In the genomic region with DNA sequence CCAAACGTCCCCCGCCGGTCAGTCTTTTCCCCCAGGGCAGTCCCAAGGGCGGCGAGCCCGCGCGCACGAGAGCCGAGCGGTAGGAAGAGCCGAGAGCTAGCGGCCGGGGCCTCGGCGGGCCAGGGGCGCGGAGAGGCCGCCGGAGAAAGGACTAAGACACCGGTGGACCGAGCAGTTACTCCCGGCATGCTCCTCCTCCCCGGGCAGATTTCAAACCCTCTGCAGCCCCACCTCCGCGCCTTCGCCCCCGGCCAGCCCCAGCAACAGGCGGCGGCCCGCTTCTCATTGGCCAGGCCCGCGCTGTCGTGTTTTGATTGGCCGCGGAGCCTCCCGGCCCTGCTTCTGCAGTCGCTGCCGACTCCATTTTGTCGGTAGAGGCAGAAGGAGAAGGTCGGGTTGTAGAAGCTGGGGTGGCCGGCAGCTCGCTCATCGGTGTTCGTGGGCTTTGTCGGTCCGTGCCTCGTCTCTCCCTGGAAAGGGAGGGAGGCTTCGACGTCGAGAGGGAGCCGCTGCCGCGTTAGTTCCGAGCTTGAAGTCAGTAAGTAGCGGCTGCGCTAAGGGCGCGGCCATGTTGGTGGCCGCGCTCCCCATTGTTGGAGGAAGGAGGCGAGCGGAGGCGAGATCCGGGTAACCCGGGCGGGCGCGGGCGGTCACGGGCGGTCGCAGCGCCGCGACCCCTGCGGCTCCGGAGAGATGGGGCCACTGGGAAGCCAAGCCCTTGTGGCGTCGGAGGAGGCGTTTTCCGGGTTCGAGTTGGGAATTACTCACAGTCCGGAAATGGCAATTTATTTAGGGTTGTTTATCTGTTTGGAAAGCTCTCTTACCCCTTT, we compare ENCODE assay signal across 8 cellular contexts. TPM values are rescaled to one million over a fixed set of nuclear protein-coding genes. Genes with fewer than 3 reads are reported as not detected.
DNase-seq lines count a peak whose midpoint lies in the region; FAIRE-seq and TF ChIP-seq lines count a peak whose summit lies in the region.

A gene with protein sequence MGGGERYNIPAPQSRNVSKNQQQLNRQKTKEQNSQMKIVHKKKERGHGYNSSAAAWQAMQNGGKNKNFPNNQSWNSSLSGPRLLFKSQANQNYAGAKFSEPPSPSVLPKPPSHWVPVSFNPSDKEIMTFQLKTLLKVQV (plus strand): TSS at position 368 of the 830 bp plus-strand sequence. CDS start 1,630 bp downstream, outside the sequence.

- peaks cover 17% of the 10 kb centered on the region for H3K4me1 ChIP-seq in Loucy (ENCODE audit: insufficient read depth, low read length, poor library complexity, severe bottlenecking)

- no peaks in the 10 kb centered on the region for H3K9me3 ChIP-seq in Loucy (ENCODE audit: insufficient read depth, low read depth, low read length)

- H2AFZ ChIP-seq in Loucy (ENCODE audit: low read length): peak within 1 kb of the TSS; percentile 81

- H3K27ac Mint-ChIP-seq in nephron: peak within 1 kb of the TSS; percentile 99 to 100 (median 100)
- peak within 1 kb of the TSS; percentile 100 for H3K27ac Mint-ChIP-seq in stimulated activated naive CD8-positive, alpha-beta T cell treated with anti-CD3 and anti-CD28 coated beads, Interleukin-15, Interleukin-2, amounts not matched to agents 100 ng/mL and 50 ng/mL, for 24 hours

- peak; percentile 55; the same call in 1 of the 2 replicates for TF ChIP-seq POLR2A in H54 (IDR thresholded peaks at IDR 0.05; ENCODE audit: low read depth, low read length)

- no peak for TF ChIP-seq CTCF in Loucy (conservative IDR thresholded peaks at IDR 0.05; ENCODE audit: low read length)
- no peak for TF ChIP-seq CTCF in nephron (IDR thresholded peaks at IDR 0.05; ENCODE audit: unreplicated experiment in 3 of 3)

- peaks cover 46% of the 10 kb centered on the region for H3K79me2 ChIP-seq in Loucy (ENCODE audit: insufficient read depth, low read length)

- no peaks in the 10 kb centered on the region; the same call in 1 of the 2 replicates for H3F3A ChIP-seq in Loucy (ENCODE audit: low read depth)

- H3K4me1 Mint-ChIP-seq in nephron: peaks cover 53% of the 10 kb centered on the region
- peaks cover 69% of the 10 kb centered on the region for H3K4me1 Mint-ChIP-seq in stimulated activated naive CD8-positive, alpha-beta T cell treated with anti-CD3 and anti-CD28 coated beads, Interleukin-15, Interleukin-2, amounts not matched to agents 100 ng/mL and 50 ng/mL, for 24 hours (ENCODE audit: low read depth)

- peaks cover 30% of the 10 kb centered on the region for H4K20me1 ChIP-seq in Loucy (ENCODE audit: insufficient read depth, low read length, poor library complexity, severe bottlenecking)

- H3K9ac ChIP-seq in Loucy (ENCODE audit: low read depth, low read length, poor library complexity, severe bottlenecking): peak within 1 kb of the TSS; percentile 100

- H3K4me3 Mint-ChIP-seq in nephron: peak within 1 kb of the TSS; percentile 89 to 100 (median 100)
- peak within 1 kb of the TSS; percentile 100 for H3K4me3 Mint-ChIP-seq in stimulated activated naive CD8-positive, alpha-beta T cell treated with anti-CD3 and anti-CD28 coated beads, Interleukin-15, Interleukin-2, amounts not matched to agents 100 ng/mL and 50 ng/mL, for 24 hours

- H3K27me3 Mint-ChIP-seq in nephron (ENCODE audit: low read depth): no peaks in the 10 kb centered on the region
- no peaks in the 10 kb centered on the region for H3K27me3 Mint-ChIP-seq in stimulated activated naive CD8-positive, alpha-beta T cell treated with anti-CD3 and anti-CD28 coated beads, Interleukin-15, Interleukin-2, amounts not matched to agents 100 ng/mL and 50 ng/mL, for 24 hours

- H3K4me3 ChIP-seq in Loucy (ENCODE audit: low read length, poor library complexity, severe bottlenecking): peak within 1 kb of the TSS; percentile 96

- DNase-seq in Daoy (ENCODE audit: low read depth): peak; percentile 99
- DNase-seq in H54 (ENCODE audit: insufficient read length, low spot score): peak; percentile 78
- DNase-seq in SHP77 (lab: John Stamatoyannopoulos, UW): peak; percentile 94 to 95
- peak; percentile 94 for DNase-seq in activated effector memory CD4-positive, alpha-beta T cell treated with Interleukin-2 at 50 U/mL for 16 hours
- DNase-seq in fibroblast of peridontal ligament (ENCODE audit: extremely low read depth): peak; percentile 91

- H3K9me2 ChIP-seq in Loucy (replicated peaks; ENCODE audit: low read depth, low read length): no peaks in the 10 kb centered on the region

- no peaks in the 10 kb centered on the region for H3K27me3 ChIP-seq in Loucy (ENCODE audit: insufficient read depth, low read length, poor library complexity, severe bottlenecking)

- H3K9me3 Mint-ChIP-seq in nephron: no peaks in the 10 kb centered on the region
- H3K9me3 Mint-ChIP-seq in stimulated activated naive CD8-positive, alpha-beta T cell treated with anti-CD3 and anti-CD28 coated beads, Interleukin-15, Interleukin-2, amounts not matched to agents 100 ng/mL and 50 ng/mL, for 24 hours: no peaks in the 10 kb centered on the region

- peaks cover 26% of the 10 kb centered on the region; the same call in 1 of the 2 replicates for H3K36me3 ChIP-seq in Loucy (ENCODE audit: insufficient read depth, low read length)

- H3K4me2 ChIP-seq in Loucy (ENCODE audit: low read depth, low read length, poor library complexity, severe bottlenecking): peak within 1 kb of the TSS; percentile 76

- peak; percentile 53 for FAIRE-seq in H54 (lab: Jason Lieb, UNC)

- peaks cover 44% of the 10 kb centered on the region for H3K36me3 Mint-ChIP-seq in nephron (ENCODE audit: low read depth)
- peaks cover 46% of the 10 kb centered on the region for H3K36me3 Mint-ChIP-seq in stimulated activated naive CD8-positive, alpha-beta T cell treated with anti-CD3 and anti-CD28 coated beads, Interleukin-15, Interleukin-2, amounts not matched to agents 100 ng/mL and 50 ng/mL, for 24 hours (ENCODE audit: low read depth)

RNA-seq across cellular contexts. Expression of the gene that starts here (rescaled TPM):
- total RNA-seq in Daoy (2014; rRNA removed; shearing (Covaris generic)): 178 and 183 TPM in 2 replicates

Comparison
In these comparisons a context has a peak if more than half of its experiments do, and no peak if none do; other contexts are left out.
1. Peak in every context shown above with its lines: DNase-seq and H3K4me3 ChIP-seq.